1 cellular context compared by ENCODE assay signal in genomic region chr17:43126911-43127290, GRCh38.
TF ChIP-seq lines count a peak whose summit lies in the region.

No MANE protein-coding gene starts in this region.

TF ChIP-seq in HepG2, 621 proteins besides CTCF, POLR2A, EP300 and RAD21:
- TF ChIP-seq ZNF138 (CRISPR knock-in tag; IDR thresholded peaks at IDR 0.05; ENCODE audit: low read depth), result 0 out of 2 replicates have a peak, but pooled peaks have one; percentile 61
- TF ChIP-seq ZHX1 (CRISPR knock-in tag; IDR thresholded peaks at IDR 0.05; ENCODE audit: low read depth), result no peak
- TF ChIP-seq AGO2 (optimal IDR thresholded peaks at IDR 0.05; ENCODE audit: low read depth, low read length), result peak; percentile 29
- TF ChIP-seq HCFC1 (IDR thresholded peaks at IDR 0.05; ENCODE audit: low read depth, low read length), result no peak
- TF ChIP-seq ZFY (CRISPR knock-in tag; IDR thresholded peaks at IDR 0.05), result 0 out of 2 replicates have a peak, but pooled peaks have one; percentile 12
- TF ChIP-seq NAIF1 (CRISPR knock-in tag; IDR thresholded peaks at IDR 0.05; ENCODE audit: borderline replicate concordance), result no peak
- peak; percentile 76 for TF ChIP-seq RBFOX2 (IDR thresholded peaks at IDR 0.05; ENCODE audit: low read depth, low read length)
- TF ChIP-seq KLF6 (CRISPR knock-in tag; IDR thresholded peaks at IDR 0.05), result no peak
- no peak for TF ChIP-seq SMAD3 (CRISPR knock-in tag; IDR thresholded peaks at IDR 0.05)
- TF ChIP-seq ZNF709 (CRISPR knock-in tag; IDR thresholded peaks at IDR 0.05), result 0 out of 2 replicates have a peak, but pooled peaks have one; percentile 39
- TF ChIP-seq ZNF775 (CRISPR knock-in tag; IDR thresholded peaks at IDR 0.05; ENCODE audit: borderline replicate concordance), result no peak
- no peak for TF ChIP-seq MYNN (CRISPR knock-in tag; IDR thresholded peaks at IDR 0.05; ENCODE audit: low read depth)
